In genomic region chr5:73418244-73418691, GRCh38 we compare ENCODE assay signal across 1 cellular context.
TF ChIP-seq lines count a peak whose summit lies in the region.

No MANE protein-coding gene starts in this region.

TF ChIP-seq in SK-N-SH treated with all-trans-retinoic acid at 6 μM for 48 hours, 23 proteins besides CTCF, POLR2A, EP300 and RAD21 (continued from another document):
- TF ChIP-seq, protein P1, sequence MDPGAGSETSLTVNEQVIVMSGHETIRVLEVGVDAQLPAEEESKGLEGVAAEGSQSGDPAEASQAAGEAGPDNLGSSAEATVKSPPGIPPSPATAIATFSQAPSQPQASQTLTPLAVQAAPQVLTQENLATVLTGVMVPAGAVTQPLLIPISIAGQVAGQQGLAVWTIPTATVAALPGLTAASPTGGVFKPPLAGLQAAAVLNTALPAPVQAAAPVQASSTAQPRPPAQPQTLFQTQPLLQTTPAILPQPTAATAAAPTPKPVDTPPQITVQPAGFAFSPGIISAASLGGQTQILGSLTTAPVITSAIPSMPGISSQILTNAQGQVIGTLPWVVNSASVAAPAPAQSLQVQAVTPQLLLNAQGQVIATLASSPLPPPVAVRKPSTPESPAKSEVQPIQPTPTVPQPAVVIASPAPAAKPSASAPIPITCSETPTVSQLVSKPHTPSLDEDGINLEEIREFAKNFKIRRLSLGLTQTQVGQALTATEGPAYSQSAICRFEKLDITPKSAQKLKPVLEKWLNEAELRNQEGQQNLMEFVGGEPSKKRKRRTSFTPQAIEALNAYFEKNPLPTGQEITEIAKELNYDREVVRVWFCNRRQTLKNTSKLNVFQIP (CRISPR knock-in tag; IDR thresholded peaks at IDR 0.05; ENCODE audit: borderline replicate concordance, low read depth), result no peak
- TF ChIP-seq RARB (CRISPR knock-in tag; IDR thresholded peaks at IDR 0.05) (no peak), CSDC2 (CRISPR knock-in tag; IDR thresholded peaks at IDR 0.05) (no peak), ZNF70 (CRISPR knock-in tag; IDR thresholded peaks at IDR 0.05) (no peak), ISL1 (CRISPR knock-in tag; IDR thresholded peaks at IDR 0.05) (no peak), TCF4 (CRISPR knock-in tag; IDR thresholded peaks at IDR 0.05; ENCODE audit: borderline replicate concordance) (no peak), CSRNP3 (CRISPR knock-in tag; IDR thresholded peaks at IDR 0.05) (no peak), SNAI2 (CRISPR knock-in tag; IDR thresholded peaks at IDR 0.05) (no peak), ZFP3 (CRISPR knock-in tag; IDR thresholded peaks at IDR 0.05) (no peak), ZFP30 (CRISPR knock-in tag; IDR thresholded peaks at IDR 0.05) (no peak), ZNF565 (CRISPR knock-in tag; conservative IDR thresholded peaks at IDR 0.05; ENCODE audit: low read depth) (no peak), ESRRG (CRISPR knock-in tag; IDR thresholded peaks at IDR 0.05) (no peak)
- TF ChIP-seq, protein P2, sequence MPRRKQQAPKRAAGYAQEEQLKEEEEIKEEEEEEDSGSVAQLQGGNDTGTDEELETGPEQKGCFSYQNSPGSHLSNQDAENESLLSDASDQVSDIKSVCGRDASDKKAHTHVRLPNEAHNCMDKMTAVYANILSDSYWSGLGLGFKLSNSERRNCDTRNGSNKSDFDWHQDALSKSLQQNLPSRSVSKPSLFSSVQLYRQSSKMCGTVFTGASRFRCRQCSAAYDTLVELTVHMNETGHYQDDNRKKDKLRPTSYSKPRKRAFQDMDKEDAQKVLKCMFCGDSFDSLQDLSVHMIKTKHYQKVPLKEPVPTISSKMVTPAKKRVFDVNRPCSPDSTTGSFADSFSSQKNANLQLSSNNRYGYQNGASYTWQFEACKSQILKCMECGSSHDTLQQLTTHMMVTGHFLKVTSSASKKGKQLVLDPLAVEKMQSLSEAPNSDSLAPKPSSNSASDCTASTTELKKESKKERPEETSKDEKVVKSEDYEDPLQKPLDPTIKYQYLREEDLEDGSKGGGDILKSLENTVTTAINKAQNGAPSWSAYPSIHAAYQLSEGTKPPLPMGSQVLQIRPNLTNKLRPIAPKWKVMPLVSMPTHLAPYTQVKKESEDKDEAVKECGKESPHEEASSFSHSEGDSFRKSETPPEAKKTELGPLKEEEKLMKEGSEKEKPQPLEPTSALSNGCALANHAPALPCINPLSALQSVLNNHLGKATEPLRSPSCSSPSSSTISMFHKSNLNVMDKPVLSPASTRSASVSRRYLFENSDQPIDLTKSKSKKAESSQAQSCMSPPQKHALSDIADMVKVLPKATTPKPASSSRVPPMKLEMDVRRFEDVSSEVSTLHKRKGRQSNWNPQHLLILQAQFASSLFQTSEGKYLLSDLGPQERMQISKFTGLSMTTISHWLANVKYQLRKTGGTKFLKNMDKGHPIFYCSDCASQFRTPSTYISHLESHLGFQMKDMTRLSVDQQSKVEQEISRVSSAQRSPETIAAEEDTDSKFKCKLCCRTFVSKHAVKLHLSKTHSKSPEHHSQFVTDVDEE (CRISPR knock-in tag; IDR thresholded peaks at IDR 0.05), result no peak
